Comparison of ENCODE assay signal across 8 cellular contexts in genomic region chr19:4456566-4456842, GRCh38. TPM values are rescaled to one million over a fixed set of nuclear protein-coding genes. Genes with fewer than 3 reads are reported as not detected.
DNase-seq lines count a peak whose midpoint lies in the region; ATAC-seq and TF ChIP-seq lines count a peak whose summit lies in the region.

No MANE protein-coding gene starts in this region.

- no peak overlapping the region for H2AK5ac ChIP-seq in H9 (ENCODE audit: insufficient read length, low read length)

- no peak overlapping the region for H2BK5ac ChIP-seq in H9 (ENCODE audit: insufficient read length, low read length)

- TF ChIP-seq CTCF in H9 (conservative IDR thresholded peaks at IDR 0.05), result no peak
- TF ChIP-seq CTCF in endothelial cell (IDR thresholded peaks at IDR 0.05; ENCODE audit: unreplicated experiment), result no peak
- no peak for TF ChIP-seq CTCF in mucosa of descending colon (IDR thresholded peaks at IDR 0.05)

- intact Hi-C loops in mucosa of descending colon (cut with DNase I, micrococcal nuclease), result no loop called here

- ATAC-seq in SK-N-SH treated with all-trans-retinoic acid at 6 μM for 48 hours (peak; percentile 57), mucosa of descending colon (peak; percentile 27), HG03135 (IDR thresholded peaks at IDR 0.05; ENCODE audit: unreplicated experiment) (no peak)

- H3K9me3 ChIP-seq in H9 (ENCODE audit: control insufficient read depth, low read depth, low read length), result no peaks in the 10 kb centered on the region
- H3K9me3 ChIP-seq in mucosa of descending colon, result no peaks in the 10 kb centered on the region

- peaks cover 9% of the 10 kb centered on the region for H3K23me2 ChIP-seq in H9 (ENCODE audit: insufficient read length, low read depth, low read length, poor library complexity, severe bottlenecking)

- H2AFZ ChIP-seq in H9 (ENCODE audit: low read length), result no peak overlapping the region

- H3K4me1 ChIP-seq in H9 (ENCODE audit: insufficient read depth, low read length) (no peaks in the 10 kb centered on the region), mucosa of descending colon (ENCODE audit: low read depth) (peaks cover 8% of the 10 kb centered on the region)

- no peak overlapping the region for H3K23ac ChIP-seq in H9 (ENCODE audit: insufficient read length, low read depth, low read length)

- peak overlapping the region; percentile 87 for H3K4me2 ChIP-seq in H9 (ENCODE audit: insufficient read depth, insufficient read length, low read length)

- no peak overlapping the region for H4K5ac ChIP-seq in H9 (ENCODE audit: insufficient read length, low read depth, low read length)

- no peak overlapping the region for H2BK20ac ChIP-seq in H9 (ENCODE audit: low read depth, low read length, poor library complexity, severe bottlenecking)

- no peaks in the 10 kb centered on the region; the same call in 1 of the 2 replicates for H3K79me2 ChIP-seq in H9 (ENCODE audit: insufficient read depth, low read length)

- H3K27me3 ChIP-seq in H9 (ENCODE audit: insufficient read depth, low read length), result no peaks in the 10 kb centered on the region

- H3K14ac ChIP-seq in H9 (ENCODE audit: insufficient read depth, low read length), result peak overlapping the region; percentile 63; the same call in 1 of the 2 replicates

- no peak overlapping the region for H3T11ph ChIP-seq in H9 (ENCODE audit: low read length)

- no peak overlapping the region for H2BK12ac ChIP-seq in H9 (ENCODE audit: insufficient read length, low read depth, low read length)

- no peak overlapping the region for H4K8ac ChIP-seq in H9 (replicated peaks; ENCODE audit: insufficient read length, low read depth, low read length)

- no peak overlapping the region for H3K27ac ChIP-seq in H9 (ENCODE audit: insufficient read length, low read depth, low read length)

- H2BK120ac ChIP-seq in H9 (ENCODE audit: low read depth, low read length, poor library complexity, severe bottlenecking), result no peak overlapping the region

- H3K4me1 Mint-ChIP-seq in H9 (peaks cover 10 to 14% of the 10 kb centered on the region in 2 experiments), endothelial cell (ENCODE audit: unreplicated experiment) (peaks cover 12% of the 10 kb centered on the region)

- H2BK15ac ChIP-seq in H9 (ENCODE audit: low read depth, low read length), result no peak overlapping the region

- H3K56ac ChIP-seq in H9 (ENCODE audit: insufficient read length, low read depth, low read length), result no peak overlapping the region

- H3K4me3 ChIP-seq in mucosa of descending colon, result no peak overlapping the region

- peak overlapping the region; percentile 25 for H3K9ac ChIP-seq in H9 (ENCODE audit: extremely low read depth, insufficient read length, low read length)

- peaks cover 4% of the 10 kb centered on the region for H4K20me1 ChIP-seq in H9 (ENCODE audit: control insufficient read depth, insufficient read depth, insufficient read length)

- H3K27ac Mint-ChIP-seq in H9 (peak overlapping the region; percentile 26 to 96 (median 78); a peak in 3 of 7 replicates), endothelial cell (ENCODE audit: unreplicated experiment) (peak overlapping the region; percentile 93)

- no peaks in the 10 kb centered on the region for H3K79me1 ChIP-seq in H9 (ENCODE audit: insufficient read depth, low read depth, low read length, poor library complexity, severe bottlenecking)

- H3K4me3 Mint-ChIP-seq in H9 (peak overlapping the region; percentile 83 to 85), endothelial cell (ENCODE audit: unreplicated experiment) (peak overlapping the region; percentile 89)

- no peak overlapping the region for H4K91ac ChIP-seq in H9 (ENCODE audit: insufficient read length, low read depth, low read length)

- H3K36me3 ChIP-seq in mucosa of descending colon (ENCODE audit: low read depth), result peaks cover 6% of the 10 kb centered on the region

- H3K18ac ChIP-seq in H9 (ENCODE audit: insufficient read length, low read depth, low read length), result no peak overlapping the region

- WGBS in H9 (ENCODE audit: extremely low coverage, insufficient read length, low lambda C conversion rate), result no CpG with 5 or more reads among the region's 8 CpGs

- peaks cover 0 to 3% of the 10 kb centered on the region in 2 experiments; a peak in 1 of 5 replicates for H3K9me3 Mint-ChIP-seq in H9
- no peaks in the 10 kb centered on the region for H3K9me3 Mint-ChIP-seq in endothelial cell (ENCODE audit: unreplicated experiment)

- no peak overlapping the region for H3K4ac ChIP-seq in H9 (ENCODE audit: low read depth, low read length)

- DNase-seq in Ammon's horn (ENCODE audit: low spot score), result peak; percentile 60
- DNase-seq in H9, result peak; percentile 51
- DNase-seq in endothelial cell (ENCODE audit: low spot score), result peak; percentile 44
- no peak for DNase-seq in mucosa of descending colon
- DNase-seq in RPMI8226, result no peak
- no peak for DNase-seq in stimulated activated CD8-positive, alpha-beta memory T cell treated with anti-CD3 and anti-CD28 coated beads, Interleukin-4, amount 100 ng/mL, for 48 hours

- H3K36me3 Mint-ChIP-seq in H9 (ENCODE audit: insufficient read depth in 1 of 3, low read depth in 3 of 3) (peaks cover 2 to 13% (median 5%) of the 10 kb centered on the region in 3 experiments; a peak in 3 of 7 replicates), endothelial cell (ENCODE audit: low read depth, unreplicated experiment) (no peaks in the 10 kb centered on the region)

- H3K27me3 Mint-ChIP-seq in H9 (ENCODE audit: low read depth) (peaks cover 9% of the 10 kb centered on the region), endothelial cell (ENCODE audit: unreplicated experiment) (peaks cover 14% of the 10 kb centered on the region)

TF ChIP-seq in SK-N-SH treated with all-trans-retinoic acid at 6 μM for 48 hours, 23 proteins besides CTCF, POLR2A, EP300 and RAD21:
- TF ChIP-seq ZNF70 (CRISPR knock-in tag; IDR thresholded peaks at IDR 0.05), result peak; percentile 55; the same call in 1 of the 2 replicates
- TF ChIP-seq POU6F1 (CRISPR knock-in tag; IDR thresholded peaks at IDR 0.05; ENCODE audit: borderline replicate concordance, low read depth), result no peak
- no peak for TF ChIP-seq RARB (CRISPR knock-in tag; IDR thresholded peaks at IDR 0.05)
- TF ChIP-seq TOX (CRISPR knock-in tag; IDR thresholded peaks at IDR 0.05; ENCODE audit: borderline replicate concordance), result no peak

RNA-seq across cellular contexts. Expression of gene UBXN6, which starts 1.1 kb away (rescaled TPM):
- 34.1 and 39.0 TPM in 2 replicates for total RNA-seq in H9 (2021)
- total RNA-seq in endothelial cell (ENCODE audit: unreplicated experiment), result 45.7 TPM
- 100 to 1,000 TPM in 1 of 3 donors, 10 to 100 TPM in 2; 79.1 to 104 (median 96.3) TPM for total RNA-seq in mucosa of descending colon

RNA-seq across cellular contexts. Expression of gene HDGFL2, which starts 15.6 kb away (rescaled TPM):
- total RNA-seq in H9 (2021) (108 and 117 TPM in 2 replicates), endothelial cell (ENCODE audit: unreplicated experiment) (107 TPM), mucosa of descending colon (10 to 100 TPM; 35.6 to 49.2 (median 39.0) TPM)

RNA-seq across cellular contexts. Expression of gene CHAF1A, which starts 54.1 kb away (rescaled TPM):
- 143 and 148 TPM in 2 replicates for total RNA-seq in H9 (2021)
- 29.8 TPM for total RNA-seq in endothelial cell (ENCODE audit: unreplicated experiment)
- total RNA-seq in mucosa of descending colon, result 10 to 100 TPM; 17.3 to 24.9 (median 18.1) TPM

RNA-seq across cellular contexts. Expression of gene SH3GL1, which starts 56.2 kb away (rescaled TPM):
- total RNA-seq in H9 (2021) (85.5 TPM in 2 replicates), endothelial cell (ENCODE audit: unreplicated experiment) (128 TPM), mucosa of descending colon (10 to 100 TPM; 31.7 to 54.9 (median 47.5) TPM)

Comparison
In these comparisons a context has a peak if more than half of its experiments do, and no peak if none do; other contexts are left out.
1. DNase-seq: peak in Ammon's horn (single experiment), H9 (single experiment) and endothelial cell (single experiment); none in mucosa of descending colon (0 of 3), RPMI8226 (single experiment) and stimulated activated CD8-positive, alpha-beta memory T cell treated with anti-CD3 and anti-CD28 coated beads, Interleukin-4, amount 100 ng/mL, for 48 hours (single experiment).